Comparison of ENCODE assay signal across 16 cellular contexts in the genomic region with DNA sequence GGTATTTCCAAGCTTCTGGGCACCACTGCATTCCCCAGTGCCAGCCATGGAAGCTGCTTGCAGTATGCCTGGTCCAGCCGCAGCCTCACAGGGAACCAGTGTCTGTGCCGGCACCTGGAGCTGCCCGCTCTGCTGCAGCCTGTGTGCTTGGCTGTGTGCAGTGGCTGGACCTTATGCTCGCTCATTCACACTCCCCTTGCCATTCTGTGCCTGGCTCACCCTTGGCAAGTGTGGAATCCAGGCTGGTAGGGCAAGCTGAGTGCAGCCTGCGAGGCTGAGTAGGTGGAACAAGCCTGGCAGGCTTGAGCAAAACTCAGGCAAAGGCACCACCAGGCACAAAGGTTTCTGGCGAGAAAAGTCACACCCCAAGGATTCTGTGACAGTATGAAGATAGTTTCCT.
DNase-seq lines count a peak whose midpoint lies in the region; ATAC-seq lines count a peak whose summit lies in the region.
"Had no signal": no experiment of that assay in that cellular context is flagged by ENCODE, and none has a peak within 500 bp of the region (broad histone marks: within the 10 kb centered on the region; RNA-seq: fewer than 3 reads in every experiment).

No MANE protein-coding gene starts in this region.

- ATAC-seq in GM21825 (IDR thresholded peaks at IDR 0.05; ENCODE audit: unreplicated experiment) = no peak
- ATAC-seq: HepG2 had no signal

- intact Hi-C loops in head of caudate nucleus (cut with DNase I) (no loop called here), posterior cingulate gyrus (cut with DNase I) (no loop called here)

- DNase-seq in G401 (ENCODE audit: low spot score) (peak; percentile 34), cerebellar cortex (ENCODE audit: low spot score) (peak; percentile 22), head of caudate nucleus (peak in 34 of 42 donors; percentile 6 to 71 (median 30)), posterior cingulate gyrus (peak in 8 of 10 donors; percentile 19 to 91 (median 40)), NCI-H69 (lab: John Stamatoyannopoulos, UW) (no peak), SKM-1 treated with dmso at 0.1 percent for 144 hours (lab: John Stamatoyannopoulos, UW; ENCODE audit: unreplicated experiment) (no peak)
- no peak for DNase-seq in activated naive CD4-positive, alpha-beta T cell treated with anti-CD3 and anti-CD28 coated beads, Interleukin-2, amount 50 U/mL, for 16 hours
- DNase-seq: 8988T; ACHN; C1 segment of cervical spinal cord; Calu3; CD4-positive, alpha-beta T cell; DMS79; GOT3 had no signal

- in situ Hi-C loops in G401 (cut with HindIII; ENCODE audit: low sequenced_read_pairs) = no loop called here

Comparison
In these comparisons a context has a peak if more than half of its experiments do, and no peak if none do; other contexts are left out.
1. DNase-seq: peak in G401 (single experiment), cerebellar cortex (single experiment), head of caudate nucleus (34 of 42) and posterior cingulate gyrus (8 of 10); none in activated naive CD4-positive, alpha-beta T cell treated with anti-CD3 and anti-CD28 coated beads, Interleukin-2, amount 50 U/mL, for 16 hours (single experiment), NCI-H69 (single experiment) and SKM-1 treated with dmso at 0.1 percent for 144 hours (single experiment).